22 cellular contexts compared by ENCODE assay signal in genomic region chrX:153681175-153681574, GRCh38. TPM values are rescaled to one million over a fixed set of nuclear protein-coding genes. Genes with fewer than 3 reads are reported as not detected.
"Had no signal": no experiment of that assay in that cellular context is flagged by ENCODE, and none has a peak within 500 bp of the region (broad histone marks: within the 10 kb centered on the region; RNA-seq: fewer than 3 reads in every experiment).

No MANE protein-coding gene starts in this region.

- H3K4me3 ChIP-seq: gastrocnemius medialis, right atrium auricular region, upper lobe of left lung had no signal

- H3K9ac ChIP-seq: parathyroid adenoma had no signal

- H3K9me3 ChIP-seq: gastrocnemius medialis, right atrium auricular region had no signal

- H3K4me1 ChIP-seq: gastrocnemius medialis, parathyroid adenoma, right atrium auricular region, upper lobe of left lung had no signal

- H3K4me1 Mint-ChIP-seq: central memory CD8-positive, alpha-beta T cell had no signal

- H2AFZ ChIP-seq: parathyroid adenoma had no signal

- H3K27me3 ChIP-seq: gastrocnemius medialis, right atrium auricular region, upper lobe of left lung had no signal

- H3K4me3 Mint-ChIP-seq: central memory CD8-positive, alpha-beta T cell; stimulated activated naive CD8-positive, alpha-beta T cell treated with anti-CD3 and anti-CD28 coated beads, Interleukin-15, Interleukin-2, amounts not matched to agents 100 ng/mL and 50 ng/mL, for 24 hours; T-helper 2 cell treated with Interferon-gamma antibody and Interleukin-4, amounts not matched to agents 5 μg/mL and 100 μg/mL, for 36 hours had no signal

- H3K79me2 ChIP-seq: parathyroid adenoma had no signal

- DNase-seq: activated CD4-positive, alpha-beta T cell treated with anti-CD3 and anti-CD28 coated beads for 48 hours; activated CD4-positive, alpha-beta T cell treated with anti-CD3 and anti-CD28 coated beads, Interleukin-2, amount 50 U/mL, for 48 hours; activated CD8-positive, alpha-beta memory T cell treated with anti-CD3 and anti-CD28 coated beads for 24 hours; activated gamma-delta T cell treated with Interleukin-2 at 50 U/mL for 16 hours; activated naive CD4-positive, alpha-beta T cell treated with anti-CD3 and anti-CD28 coated beads, Interleukin-2, amount 50 U/mL, for 16 hours; effector CD8-positive, alpha-beta T cell; gastrocnemius medialis; glutamatergic neuron; mammary epithelial cell; nucleus accumbens; stimulated activated CD4-positive, alpha-beta T cell treated with anti-CD3 and anti-CD28 coated beads, Interleukin-12 subunit alpha, Interleukin-12 subunit beta, amount 100 ng/mL, for 4 hours; stimulated activated CD4-positive, alpha-beta T cell treated with anti-CD3 and anti-CD28 coated beads, Interleukin-4, amount 100 ng/mL, for 1 hour; T-helper 1 cell; upper lobe of left lung had no signal

- H3K36me3 ChIP-seq: gastrocnemius medialis, right atrium auricular region, upper lobe of left lung had no signal

- H3K27ac Mint-ChIP-seq: stimulated activated naive CD8-positive, alpha-beta T cell treated with anti-CD3 and anti-CD28 coated beads, Interleukin-15, Interleukin-2, amounts not matched to agents 100 ng/mL and 50 ng/mL, for 24 hours; T-helper 2 cell treated with Interferon-gamma antibody and Interleukin-4, amounts not matched to agents 5 μg/mL and 100 μg/mL, for 36 hours had no signal

- H3K9me3 Mint-ChIP-seq: central memory CD8-positive, alpha-beta T cell; stimulated activated naive CD8-positive, alpha-beta T cell treated with anti-CD3 and anti-CD28 coated beads, Interleukin-15, Interleukin-2, amounts not matched to agents 100 ng/mL and 50 ng/mL, for 24 hours; T-helper 2 cell treated with Interferon-gamma antibody and Interleukin-4, amounts not matched to agents 5 μg/mL and 100 μg/mL, for 36 hours had no signal

- H3K27ac ChIP-seq: gastrocnemius medialis, parathyroid adenoma, right atrium auricular region, upper lobe of left lung had no signal

RNA-seq across cellular contexts. Expression of gene PNCK, which starts 7.6 kb away (rescaled TPM):
- total RNA-seq: dermis microvascular lymphatic vessel endothelial cell, pulmonary artery endothelial cell, skeletal muscle tissue had no signal

RNA-seq across cellular contexts. Expression of gene DUSP9, which starts 34.2 kb away (rescaled TPM):
- total RNA-seq: gastrocnemius medialis, right atrium auricular region, skeletal muscle tissue had no signal
